In the genomic region with DNA sequence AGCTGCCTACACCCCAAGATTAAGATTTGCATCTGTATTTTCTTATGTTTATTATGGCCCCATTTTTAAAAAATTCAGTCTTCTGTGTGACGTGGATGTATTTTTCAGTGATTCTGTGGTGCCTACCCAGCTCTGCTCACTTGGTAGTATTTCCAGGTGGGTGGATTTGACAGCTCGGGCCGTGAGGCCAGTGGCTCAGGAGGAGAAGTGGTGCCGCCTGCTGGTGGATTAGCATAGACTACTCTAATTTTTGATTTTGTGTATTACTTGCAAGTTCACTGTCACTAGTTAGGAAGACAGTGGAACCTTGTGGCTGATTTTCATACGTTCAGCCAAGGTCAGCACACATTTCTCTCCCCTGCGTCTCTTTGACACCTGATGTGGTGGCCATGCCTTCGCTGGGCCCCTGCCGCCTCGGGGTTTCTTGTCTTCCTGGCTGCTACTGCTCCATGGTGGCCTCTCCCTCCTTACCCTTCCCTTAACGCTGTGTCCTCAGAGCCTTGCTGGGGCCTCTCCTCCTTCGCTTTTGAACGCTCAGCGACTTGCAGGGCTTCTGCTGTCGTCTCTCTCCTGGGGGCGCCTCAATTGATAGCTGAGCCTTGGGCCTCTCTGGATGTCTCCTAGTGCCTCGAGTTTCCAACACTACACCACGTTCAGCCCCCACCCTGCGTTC, we compare ENCODE assay signal across 8 cellular contexts.
DNase-seq lines count a peak whose midpoint lies in the region; ATAC-seq and TF ChIP-seq lines count a peak whose summit lies in the region.

No MANE protein-coding gene starts in this region.

- no peaks in the 10 kb centered on the region for H3K9me3 Mint-ChIP-seq in T-cell
- H3K9me3 Mint-ChIP-seq in activated naive CD8-positive, alpha-beta T cell treated with anti-CD3 and anti-CD28 coated beads for 36 hours = no peaks in the 10 kb centered on the region

- WGBS in psoas muscle, 3 donors = 52 to 57% (median 56%) methylated on average over 18 of the region's 18 CpGs
- WGBS in aorta, 2 donors = 38 to 39% methylated on average over 18 of the region's 18 CpGs

- POLR2A ChIA-PET in T-cell (lab: Charles Lee) = no interaction called here

- peak; percentile 68 for DNase-seq in SIG-M5 treated with dmso at 0.1 percent for 504 hours (lab: John Stamatoyannopoulos, UW; ENCODE audit: unreplicated experiment)
- no peak for DNase-seq in SIG-M5 (lab: John Stamatoyannopoulos, UW)
- peak; percentile 27 for DNase-seq in NCI-H1048 (lab: John Stamatoyannopoulos, UW)
- peak; percentile 68 to 87 (median 82) for DNase-seq in T-cell
- DNase-seq in activated naive CD8-positive, alpha-beta T cell treated with anti-CD3 and anti-CD28 coated beads for 36 hours = peak; percentile 78
- peak; percentile 84 to 88 for DNase-seq in cardiac muscle cell (ENCODE audit: low read depth in 1 of 2, low spot score in 1 of 2)
- DNase-seq in psoas muscle = peak; percentile 77 to 90
- peak; percentile 85 to 92 for DNase-seq in aorta

- no peaks in the 10 kb centered on the region for H3K27me3 Mint-ChIP-seq in T-cell
- H3K27me3 Mint-ChIP-seq in activated naive CD8-positive, alpha-beta T cell treated with anti-CD3 and anti-CD28 coated beads for 36 hours = no peaks in the 10 kb centered on the region

- H3K4me1 ChIP-seq in cardiac muscle cell (ENCODE audit: low read depth) = no peaks in the 10 kb centered on the region
- peaks cover 17% of the 10 kb centered on the region for H3K4me1 ChIP-seq in psoas muscle
- no peaks in the 10 kb centered on the region for H3K4me1 ChIP-seq in aorta (ENCODE audit: control insufficient read depth in 1 of 2, insufficient read depth in 2 of 2, low read length in 2 of 2)

- H3K27me3 ChIP-seq in cardiac muscle cell = no peaks in the 10 kb centered on the region
- no peaks in the 10 kb centered on the region for H3K27me3 ChIP-seq in psoas muscle (ENCODE audit: insufficient read depth in 3 of 3, low read length in 2 of 3)
- H3K27me3 ChIP-seq in aorta (ENCODE audit: control insufficient read depth in 1 of 2, insufficient read depth in 2 of 2, low read length in 1 of 2) = no peaks in the 10 kb centered on the region

- peaks cover 61% of the 10 kb centered on the region for H3K36me3 Mint-ChIP-seq in T-cell
- peaks cover 30% of the 10 kb centered on the region for H3K36me3 Mint-ChIP-seq in activated naive CD8-positive, alpha-beta T cell treated with anti-CD3 and anti-CD28 coated beads for 36 hours

- no peak overlapping the region for H3K4me3 Mint-ChIP-seq in T-cell
- no peak overlapping the region for H3K4me3 Mint-ChIP-seq in activated naive CD8-positive, alpha-beta T cell treated with anti-CD3 and anti-CD28 coated beads for 36 hours

- ATAC-seq in T-cell (replicated peaks in 1 of 4) = peak; percentile 87 to 95 (median 90)
- peak; percentile 20 to 71 (median 66) for ATAC-seq in psoas muscle
- peak; percentile 80 for ATAC-seq in aorta (ENCODE audit: low FRiP score)

- peaks cover 23 to 35% (median 28%) of the 10 kb centered on the region in 3 donors for H3K4me1 Mint-ChIP-seq in T-cell
- H3K4me1 Mint-ChIP-seq in activated naive CD8-positive, alpha-beta T cell treated with anti-CD3 and anti-CD28 coated beads for 36 hours = peaks cover 22% of the 10 kb centered on the region

- intact Hi-C loops in psoas muscle (cut with DNase I) (loop anchor here (2.0 kb wide), 1 partner anchor 39 kb away; no protein-coding TSS in a partner anchor), aorta (cut with DNase I) (loop anchor here (1.0 to 5.0 kb wide), 3 partner anchors 38 to 91 kb away; partner anchors contain the start of gene DGKD (in 2 of the 2))

- peaks cover 8% of the 10 kb centered on the region for H3K36me3 ChIP-seq in cardiac muscle cell
- H3K36me3 ChIP-seq in psoas muscle (ENCODE audit: insufficient read depth in 1 of 2, low read depth in 1 of 2) = peaks cover 6 to 100% of the 10 kb centered on the region in 2 donors
- peaks cover 0 to 6% of the 10 kb centered on the region in 2 donors for H3K36me3 ChIP-seq in aorta (ENCODE audit: control insufficient read depth in 1 of 2, insufficient read depth in 2 of 2, low read length in 1 of 2)

- peak overlapping the region; percentile 70 to 87 for H3K27ac Mint-ChIP-seq in T-cell
- H3K27ac Mint-ChIP-seq in activated naive CD8-positive, alpha-beta T cell treated with anti-CD3 and anti-CD28 coated beads for 36 hours = peak overlapping the region; percentile 65

- CTCF ChIA-PET in T-cell (lab: Charles Lee) = interaction anchor here (0.6 to 8.2 kb wide), 25 partner anchors 11 to 156 kb away, joined by 3 to 158 read pairs (median 4); partner anchors contain the start of gene DGKD (in 1 of the 2)

- peak; percentile 86 for TF ChIP-seq CTCF in cardiac muscle cell (IDR thresholded peaks at IDR 0.05; ENCODE audit: low read depth, low read length)
- TF ChIP-seq CTCF in psoas muscle (IDR thresholded peaks at IDR 0.05) = peak; percentile 82

- H3K4me3 ChIP-seq in cardiac muscle cell (no peak overlapping the region), psoas muscle (no peak overlapping the region), aorta (ENCODE audit: low read length in 2 of 2) (no peak overlapping the region)

- H3K27ac ChIP-seq in cardiac muscle cell (no peak overlapping the region), psoas muscle (no peak overlapping the region), aorta (ENCODE audit: low read depth in 1 of 2, low read length in 2 of 2) (no peak overlapping the region)

- H3K9me3 ChIP-seq in cardiac muscle cell (ENCODE audit: low read depth) = no peaks in the 10 kb centered on the region
- no peaks in the 10 kb centered on the region for H3K9me3 ChIP-seq in psoas muscle
- H3K9me3 ChIP-seq in aorta (ENCODE audit: control insufficient read depth, low read length) = no peaks in the 10 kb centered on the region
